In genomic region chr10:69125554-69125953, GRCh38 we compare ENCODE assay signal across 9 cellular contexts. TPM values are rescaled to one million over a fixed set of nuclear protein-coding genes. Genes with fewer than 3 reads are reported as not detected.
DNase-seq lines count a peak whose midpoint lies in the region; ATAC-seq and TF ChIP-seq lines count a peak whose summit lies in the region.
"Had no signal": no experiment of that assay in that cellular context is flagged by ENCODE, and none has a peak within 500 bp of the region (broad histone marks: within the 10 kb centered on the region; RNA-seq: fewer than 3 reads in every experiment).

No MANE protein-coding gene starts in this region.

- peaks cover 42% of the 10 kb centered on the region for H3K4me1 Mint-ChIP-seq in activated CD8-positive, alpha-beta memory T cell treated with anti-CD3 and anti-CD28 coated beads, Interleukin-2, amount 10 ng/mL, durations not matched to agents 7 days and 5 days
- H3K4me1 Mint-ChIP-seq in activated T-helper 1 cell treated with anti-CD3 and anti-CD28 coated beads, Interleukin-12 subunit alpha, Interleukin-12 subunit beta, Interleukin-2, Interleukin-4 antibody, amounts not matched to agents 30 ng/mL and 10 ng/mL and 1 ng/mL, durations not matched to agents 14 hours and 24 hours and 36 hours (ENCODE audit: low read depth), result peaks cover 32% of the 10 kb centered on the region
- peaks cover 4% of the 10 kb centered on the region for H3K4me1 Mint-ChIP-seq in glutamatergic neuron (ENCODE audit: low read depth, unreplicated experiment)

- no peak for ATAC-seq in activated CD8-positive, alpha-beta memory T cell treated with anti-CD3 and anti-CD28 coated beads, Interleukin-2, amount 10 ng/mL, durations not matched to agents 7 days and 5 days
- no peak for ATAC-seq in HG02588 (IDR thresholded peaks at IDR 0.05; ENCODE audit: unreplicated experiment)

- H3K4me3 ChIP-seq in stomach (peak overlapping the region; percentile 85 to 95 (median 90)), neuronal stem cell (ENCODE audit: low read length in 2 of 2) (peak overlapping the region in 1 of 2 donors; percentile 54)

- TF ChIP-seq CTCF in glutamatergic neuron (IDR thresholded peaks at IDR 0.05; ENCODE audit: partially characterized antibody, unreplicated experiment) (no peak), stomach (IDR thresholded peaks at IDR 0.05) (no peak)

- no peak overlapping the region for H2AFZ ChIP-seq in neuronal stem cell (ENCODE audit: low read length)

- H2BK15ac ChIP-seq in neuronal stem cell (ENCODE audit: low read length), result no peak overlapping the region

- H2AK5ac ChIP-seq in neuronal stem cell (ENCODE audit: low read depth, low read length), result no peak overlapping the region

- H3K4me1 ChIP-seq in stomach (peaks cover 9 to 65% (median 37%) of the 10 kb centered on the region in 4 donors), neuronal stem cell (ENCODE audit: control insufficient read depth in 2 of 2, insufficient read depth in 1 of 2, low read depth in 1 of 2, low read length in 2 of 2) (peaks cover 0 to 2% of the 10 kb centered on the region in 2 donors)

- no peaks in the 10 kb centered on the region for H3K27me3 ChIP-seq in stomach
- no peaks in the 10 kb centered on the region for H3K27me3 ChIP-seq in neuronal stem cell (ENCODE audit: control insufficient read depth in 3 of 3, insufficient read depth in 3 of 3, low read depth in 1 of 3, low read length in 3 of 3)

- no peak for TF ChIP-seq POLR2A in stomach (IDR thresholded peaks at IDR 0.05)

- H2BK5ac ChIP-seq in neuronal stem cell (ENCODE audit: low read length), result no peak overlapping the region

- H4K91ac ChIP-seq in neuronal stem cell (ENCODE audit: low read depth, low read length, poor library complexity), result no peak overlapping the region

- no peaks in the 10 kb centered on the region for H3K9me3 Mint-ChIP-seq in activated CD8-positive, alpha-beta memory T cell treated with anti-CD3 and anti-CD28 coated beads, Interleukin-2, amount 10 ng/mL, durations not matched to agents 7 days and 5 days (ENCODE audit: low read depth)
- H3K9me3 Mint-ChIP-seq in activated T-helper 1 cell treated with anti-CD3 and anti-CD28 coated beads, Interleukin-12 subunit alpha, Interleukin-12 subunit beta, Interleukin-2, Interleukin-4 antibody, amounts not matched to agents 30 ng/mL and 10 ng/mL and 1 ng/mL, durations not matched to agents 14 hours and 24 hours and 36 hours, result no peaks in the 10 kb centered on the region
- peaks cover 10% of the 10 kb centered on the region for H3K9me3 Mint-ChIP-seq in glutamatergic neuron (ENCODE audit: unreplicated experiment)

- H3K18ac ChIP-seq in neuronal stem cell (ENCODE audit: low read length), result no peak overlapping the region

- H3K4me3 Mint-ChIP-seq in activated CD8-positive, alpha-beta memory T cell treated with anti-CD3 and anti-CD28 coated beads, Interleukin-2, amount 10 ng/mL, durations not matched to agents 7 days and 5 days, result peak overlapping the region; percentile 89
- H3K4me3 Mint-ChIP-seq in activated T-helper 1 cell treated with anti-CD3 and anti-CD28 coated beads, Interleukin-12 subunit alpha, Interleukin-12 subunit beta, Interleukin-2, Interleukin-4 antibody, amounts not matched to agents 30 ng/mL and 10 ng/mL and 1 ng/mL, durations not matched to agents 14 hours and 24 hours and 36 hours, result peak overlapping the region; percentile 87
- peak overlapping the region; percentile 96 for H3K4me3 Mint-ChIP-seq in glutamatergic neuron (ENCODE audit: unreplicated experiment)

- 27 to 61% (median 42%) methylated on average over 1 of the region's 1 CpG for whole genome bisulfite sequencing in stomach, 5 donors
- no CpG with 5 or more reads among the region's 1 CpG for WGBS in neuronal stem cell (ENCODE audit: extremely low coverage in 2 of 2, insufficient read length in 2 of 2, insufficient replicate concordance in 1 of 2), 2 donors

- H3K4ac ChIP-seq in neuronal stem cell (ENCODE audit: low read length), result no peak overlapping the region

- no peak overlapping the region for H4K8ac ChIP-seq in neuronal stem cell (ENCODE audit: low read depth, low read length)

- H3K4me2 ChIP-seq in neuronal stem cell (ENCODE audit: insufficient read depth, low read length, poor library complexity, severe bottlenecking), result no peak overlapping the region

- H3K36me3 Mint-ChIP-seq in activated CD8-positive, alpha-beta memory T cell treated with anti-CD3 and anti-CD28 coated beads, Interleukin-2, amount 10 ng/mL, durations not matched to agents 7 days and 5 days, result peaks cover 11% of the 10 kb centered on the region
- no peaks in the 10 kb centered on the region for H3K36me3 Mint-ChIP-seq in activated T-helper 1 cell treated with anti-CD3 and anti-CD28 coated beads, Interleukin-12 subunit alpha, Interleukin-12 subunit beta, Interleukin-2, Interleukin-4 antibody, amounts not matched to agents 30 ng/mL and 10 ng/mL and 1 ng/mL, durations not matched to agents 14 hours and 24 hours and 36 hours (ENCODE audit: low read depth)
- no peaks in the 10 kb centered on the region for H3K36me3 Mint-ChIP-seq in glutamatergic neuron (ENCODE audit: unreplicated experiment)

- no peaks in the 10 kb centered on the region for H3K27me3 Mint-ChIP-seq in activated CD8-positive, alpha-beta memory T cell treated with anti-CD3 and anti-CD28 coated beads, Interleukin-2, amount 10 ng/mL, durations not matched to agents 7 days and 5 days
- H3K27me3 Mint-ChIP-seq in activated T-helper 1 cell treated with anti-CD3 and anti-CD28 coated beads, Interleukin-12 subunit alpha, Interleukin-12 subunit beta, Interleukin-2, Interleukin-4 antibody, amounts not matched to agents 30 ng/mL and 10 ng/mL and 1 ng/mL, durations not matched to agents 14 hours and 24 hours and 36 hours (ENCODE audit: insufficient read depth), result no peaks in the 10 kb centered on the region
- peaks cover 4% of the 10 kb centered on the region for H3K27me3 Mint-ChIP-seq in glutamatergic neuron (ENCODE audit: unreplicated experiment)

- H3K36me3 ChIP-seq in stomach (no peaks in the 10 kb centered on the region), neuronal stem cell (replicated peaks in 1 of 2; ENCODE audit: control insufficient read depth in 2 of 2, insufficient read depth in 2 of 2, low read length in 2 of 2) (peaks cover 0 to 5% of the 10 kb centered on the region in 2 donors)

- no peaks in the 10 kb centered on the region for H3K9me3 ChIP-seq in stomach
- no peaks in the 10 kb centered on the region for H3K9me3 ChIP-seq in neuronal stem cell (replicated peaks in 1 of 2; ENCODE audit: control insufficient read depth in 2 of 2, insufficient read depth in 1 of 2, low read depth in 1 of 2, low read length in 2 of 2)

- no peak for DNase-seq in activated CD8-positive, alpha-beta memory T cell treated with anti-CD3 and anti-CD28 coated beads, Interleukin-2, amount 10 ng/mL, durations not matched to agents 7 days and 5 days
- DNase-seq in activated CD8-positive, alpha-beta memory T cell treated with anti-CD3 and anti-CD28 coated beads, Interleukin-2, amount 50 U/mL, for 4 hours, result no peak
- DNase-seq in activated T-helper 1 cell treated with anti-CD3 and anti-CD28 coated beads, Interleukin-12 subunit alpha, Interleukin-12 subunit beta, Interleukin-2, Interleukin-4 antibody, amounts not matched to agents 30 ng/mL and 10 ng/mL and 1 ng/mL, durations not matched to agents 14 hours and 24 hours and 36 hours (ENCODE audit: low spot score), result no peak
- no peak for DNase-seq in glutamatergic neuron
- no peak for DNase-seq in stomach
- no peak for DNase-seq in neuronal stem cell (ENCODE audit: low spot score)
- DNase-seq in activated CD8-positive, alpha-beta memory T cell treated with anti-CD3 and anti-CD28 coated beads for 24 hours, result no peak
- DNase-seq: NCI-H1105 had no signal

- H3K79me1 ChIP-seq in neuronal stem cell (ENCODE audit: low read depth, low read length), result peaks cover 2% of the 10 kb centered on the region

- peak overlapping the region in 3 of 5 donors; percentile 97 to 99 (median 98) for H3K27ac ChIP-seq in stomach
- H3K27ac ChIP-seq in neuronal stem cell (replicated peaks; ENCODE audit: low read length), result no peak overlapping the region

- TF ChIP-seq EP300 in stomach (IDR thresholded peaks at IDR 0.05), result no peak

- H3K23ac ChIP-seq in neuronal stem cell (ENCODE audit: low read depth, low read length, poor library complexity), result no peak overlapping the region

- no peak overlapping the region for H2BK12ac ChIP-seq in neuronal stem cell (ENCODE audit: low read length)

- no peak overlapping the region for H3K27ac Mint-ChIP-seq in activated CD8-positive, alpha-beta memory T cell treated with anti-CD3 and anti-CD28 coated beads, Interleukin-2, amount 10 ng/mL, durations not matched to agents 7 days and 5 days
- H3K27ac Mint-ChIP-seq in activated T-helper 1 cell treated with anti-CD3 and anti-CD28 coated beads, Interleukin-12 subunit alpha, Interleukin-12 subunit beta, Interleukin-2, Interleukin-4 antibody, amounts not matched to agents 30 ng/mL and 10 ng/mL and 1 ng/mL, durations not matched to agents 14 hours and 24 hours and 36 hours, result no peak overlapping the region
- no peak overlapping the region for H3K27ac Mint-ChIP-seq in glutamatergic neuron (ENCODE audit: unreplicated experiment)

- intact Hi-C loops in activated T-helper 1 cell treated with anti-CD3 and anti-CD28 coated beads, Interleukin-12 subunit alpha, Interleukin-12 subunit beta, Interleukin-2, Interleukin-4 antibody, amounts not matched to agents 30 ng/mL and 10 ng/mL and 1 ng/mL, durations not matched to agents 14 hours and 24 hours and 36 hours (cut with micrococcal nuclease), result loop anchor here (1.0 to 2.0 kb wide), 4 partner anchors 129 to 283 kb away; no protein-coding TSS in a partner anchor
- intact Hi-C loops in stomach (cut with DNase I; ENCODE audit: low total_unique reads), result no loop called here

- CTCF ChIA-PET in activated CD8-positive, alpha-beta memory T cell treated with anti-CD3 and anti-CD28 coated beads, Interleukin-2, amount 10 ng/mL, durations not matched to agents 7 days and 5 days (lab: Charles Lee), result interaction anchor here (0.7 to 1.9 kb wide), 8 partner anchors 9 to 267 kb away, joined by 3 to 7 read pairs (median 4); partner anchors contain the start of gene DDX21

- no peak overlapping the region for H2BK120ac ChIP-seq in neuronal stem cell (ENCODE audit: low read depth, low read length)

- H3K9ac ChIP-seq in neuronal stem cell (ENCODE audit: low read depth, low read length, poor library complexity), result no peak overlapping the region

- no peak overlapping the region for H3K14ac ChIP-seq in neuronal stem cell (ENCODE audit: low read length)

RNA-seq across cellular contexts. Expression of gene VPS26A, which starts 1.6 kb away (rescaled TPM):
- 10 to 100 TPM; 53.6 to 58.1 TPM for total RNA-seq in activated CD8-positive, alpha-beta memory T cell treated with anti-CD3 and anti-CD28 coated beads, Interleukin-2, amount 10 ng/mL, durations not matched to agents 7 days and 5 days
- total RNA-seq in activated T-helper 1 cell treated with anti-CD3 and anti-CD28 coated beads, Interleukin-12 subunit alpha, Interleukin-12 subunit beta, Interleukin-2, Interleukin-4 antibody, amounts not matched to agents 30 ng/mL and 10 ng/mL and 1 ng/mL, durations not matched to agents 14 hours and 24 hours and 36 hours, result 24.7 and 24.8 TPM in 2 replicates
- 55.8 TPM for total RNA-seq in glutamatergic neuron (ENCODE audit: unreplicated experiment)
- total RNA-seq in stomach, result 10 to 100 TPM; 28.8 to 69.6 (median 35.0) TPM
- polyA plus RNA-seq in stomach, result 10 to 100 TPM; 22.6 to 37.3 (median 27.9) TPM
- 44.4 TPM for polyA plus RNA-seq in neuronal stem cell (2013, experiment 1 of 2)
- 45.6 TPM for polyA plus RNA-seq in neuronal stem cell (2013, experiment 2 of 2)

RNA-seq across cellular contexts. Expression of gene SRGN, which starts 37.7 kb away (rescaled TPM):
- total RNA-seq in activated CD8-positive, alpha-beta memory T cell treated with anti-CD3 and anti-CD28 coated beads, Interleukin-2, amount 10 ng/mL, durations not matched to agents 7 days and 5 days, result 100 to 1,000 TPM; 366 to 616 TPM
- 1,217 and 1,242 TPM in 2 replicates for total RNA-seq in activated T-helper 1 cell treated with anti-CD3 and anti-CD28 coated beads, Interleukin-12 subunit alpha, Interleukin-12 subunit beta, Interleukin-2, Interleukin-4 antibody, amounts not matched to agents 30 ng/mL and 10 ng/mL and 1 ng/mL, durations not matched to agents 14 hours and 24 hours and 36 hours
- not detected for total RNA-seq in glutamatergic neuron (ENCODE audit: unreplicated experiment)
- 100 to 1,000 TPM in 1 of 5 donors, 10 to 100 TPM in 3, 1 to 10 TPM in 1; 1.3 to 212 (median 43.8) TPM for total RNA-seq in stomach
- 10 to 100 TPM; 26.6 to 83.6 (median 42.0) TPM for polyA plus RNA-seq in stomach
- polyA plus RNA-seq in neuronal stem cell (2013, experiment 1 of 2), result not detected
- not detected for polyA plus RNA-seq in neuronal stem cell (2013, experiment 2 of 2)

RNA-seq across cellular contexts. Expression of gene SUPV3L1, which starts 54.5 kb away (rescaled TPM):
- total RNA-seq in activated CD8-positive, alpha-beta memory T cell treated with anti-CD3 and anti-CD28 coated beads, Interleukin-2, amount 10 ng/mL, durations not matched to agents 7 days and 5 days, result 10 to 100 TPM; 46.9 to 59.0 TPM
- 67.5 and 69.1 TPM in 2 replicates for total RNA-seq in activated T-helper 1 cell treated with anti-CD3 and anti-CD28 coated beads, Interleukin-12 subunit alpha, Interleukin-12 subunit beta, Interleukin-2, Interleukin-4 antibody, amounts not matched to agents 30 ng/mL and 10 ng/mL and 1 ng/mL, durations not matched to agents 14 hours and 24 hours and 36 hours
- total RNA-seq in glutamatergic neuron (ENCODE audit: unreplicated experiment) (45.0 TPM), stomach (100 to 1,000 TPM in 1 of 5 donors, 10 to 100 TPM in 4; 15.2 to 111 (median 38.5) TPM)
- 10 to 100 TPM; 42.7 to 49.4 (median 48.3) TPM for polyA plus RNA-seq in stomach
- 24.6 TPM for polyA plus RNA-seq in neuronal stem cell (2013, experiment 1 of 2)
- 23.6 TPM for polyA plus RNA-seq in neuronal stem cell (2013, experiment 2 of 2)
